ENCODE assay signal across 8 cellular contexts in genomic region chr1:161612322-161613141, GRCh38. TPM values are rescaled to one million over a fixed set of nuclear protein-coding genes. Genes with fewer than 3 reads are reported as not detected.
DNase-seq lines count a peak whose midpoint lies in the region; ATAC-seq, FAIRE-seq and TF ChIP-seq lines count a peak whose summit lies in the region.
"Not testable (repeated sequence)": the region's sequence is repeated elsewhere in the genome, so short reads cannot be mapped to it uniquely, and the experiment has no call there.

No MANE protein-coding gene starts in this region.

- TF ChIP-seq CTCF in astrocyte (IDR thresholded peaks at IDR 0.05; ENCODE audit: insufficient read depth, low read depth, low read length); right atrium auricular region (IDR thresholded peaks at IDR 0.05); type B pancreatic cell (conservative IDR thresholded peaks at IDR 0.05): not testable (repeated sequence)

- H3K9me3 Mint-ChIP-seq in T-helper 2 cell treated with Interferon-gamma antibody and Interleukin-4, amounts not matched to agents 5 μg/mL and 100 μg/mL, for 36 hours; astrocyte (ENCODE audit: unreplicated experiment); type B pancreatic cell: not testable (repeated sequence)

- H3K36me3 ChIP-seq in astrocyte (ENCODE audit: insufficient read depth, low read length); right atrium auricular region: not testable (repeated sequence)

- H3K27ac ChIP-seq in astrocyte (ENCODE audit: low read depth, low read length) (peak overlapping the region; percentile 33), right atrium auricular region (peak overlapping the region; percentile 74 to 80)

- peaks cover 23% of the 10 kb centered on the region for H3K4me1 Mint-ChIP-seq in T-helper 2 cell treated with Interferon-gamma antibody and Interleukin-4, amounts not matched to agents 5 μg/mL and 100 μg/mL, for 36 hours (ENCODE audit: low read depth)
- H3K4me1 Mint-ChIP-seq in astrocyte (ENCODE audit: low read depth, unreplicated experiment); type B pancreatic cell (ENCODE audit: unreplicated experiment): not testable (repeated sequence)

- H3K79me2 ChIP-seq in astrocyte (ENCODE audit: insufficient read depth, low read length): not testable (repeated sequence)

- peak; percentile 90 for ATAC-seq in HG02870 (IDR thresholded peaks at IDR 0.05; ENCODE audit: unreplicated experiment)

- intact Hi-C loops in posterior vena cava (cut with DNase I): not testable (repeated sequence)

- H3K4me3 Mint-ChIP-seq in T-helper 2 cell treated with Interferon-gamma antibody and Interleukin-4, amounts not matched to agents 5 μg/mL and 100 μg/mL, for 36 hours: peak overlapping the region; percentile 94
- H3K4me3 Mint-ChIP-seq in astrocyte (ENCODE audit: unreplicated experiment) (peak overlapping the region; percentile 92), type B pancreatic cell (peak overlapping the region; percentile 91)

- not testable (repeated sequence) for H3K9me3 ChIP-seq in astrocyte (ENCODE audit: insufficient read depth, low read depth, low read length); right atrium auricular region

- peaks cover 17% of the 10 kb centered on the region for H3K27me3 Mint-ChIP-seq in T-helper 2 cell treated with Interferon-gamma antibody and Interleukin-4, amounts not matched to agents 5 μg/mL and 100 μg/mL, for 36 hours (ENCODE audit: low read depth)
- H3K27me3 Mint-ChIP-seq in astrocyte (ENCODE audit: low read depth, unreplicated experiment): not testable (repeated sequence)
- peaks cover 29% of the 10 kb centered on the region for H3K27me3 Mint-ChIP-seq in type B pancreatic cell

- peak overlapping the region; percentile 69 for H2AFZ ChIP-seq in astrocyte (ENCODE audit: low read depth, low read length)

- H3K36me3 Mint-ChIP-seq in T-helper 2 cell treated with Interferon-gamma antibody and Interleukin-4, amounts not matched to agents 5 μg/mL and 100 μg/mL, for 36 hours (ENCODE audit: low read depth); astrocyte (ENCODE audit: low read depth, unreplicated experiment); type B pancreatic cell: not testable (repeated sequence)

- peak; percentile 98 for DNase-seq in NCI-H1694 (lab: John Stamatoyannopoulos, UW)
- DNase-seq in T-helper 2 cell treated with Interferon-gamma antibody and Interleukin-4, amounts not matched to agents 5 μg/mL and 100 μg/mL, for 36 hours (ENCODE audit: low spot score): peak; percentile 91
- DNase-seq in astrocyte (ENCODE audit: low read depth): peak; percentile 92
- peak; percentile 94 for DNase-seq in right atrium auricular region (ENCODE audit: low spot score)
- peak; percentile 97 for DNase-seq in posterior vena cava (ENCODE audit: low spot score)
- peak; percentile 92 for DNase-seq in type B pancreatic cell (ENCODE audit: extremely low spot score, unreplicated experiment)

- H3K27me3 ChIP-seq in astrocyte (ENCODE audit: insufficient read depth, low read length); right atrium auricular region: not testable (repeated sequence)

- peak overlapping the region; percentile 82 for H3K4me2 ChIP-seq in astrocyte (ENCODE audit: low read length)

- peak overlapping the region; percentile 71 for H3K9ac ChIP-seq in astrocyte (ENCODE audit: low read length)

- H3K4me3 ChIP-seq in astrocyte (ENCODE audit: insufficient read depth, low read depth, low read length) (peak overlapping the region; percentile 65), right atrium auricular region (peak overlapping the region; percentile 47 to 51)

- TF ChIP-seq POLR2A in GM15510 (IDR thresholded peaks at IDR 0.05; ENCODE audit: borderline replicate concordance, extremely low read depth, insufficient read length): peak; percentile 33

- not testable (repeated sequence) for FAIRE-seq in astrocyte (lab: Jason Lieb, UNC)

- H4K20me1 ChIP-seq in astrocyte (ENCODE audit: insufficient read depth, low read length): not testable (repeated sequence)

- H3K27ac Mint-ChIP-seq in T-helper 2 cell treated with Interferon-gamma antibody and Interleukin-4, amounts not matched to agents 5 μg/mL and 100 μg/mL, for 36 hours: peak overlapping the region; percentile 92
- H3K27ac Mint-ChIP-seq in astrocyte (ENCODE audit: unreplicated experiment): peak overlapping the region; percentile 86
- H3K27ac Mint-ChIP-seq in type B pancreatic cell: peak overlapping the region; percentile 95

- H3K4me1 ChIP-seq in astrocyte (ENCODE audit: insufficient read depth, low read length); right atrium auricular region: not testable (repeated sequence)

RNA-seq across cellular contexts. Expression of gene FCGR3B, which starts 18.4 kb away (rescaled TPM):
- total RNA-seq in astrocyte (not detected in 2 replicates), right atrium auricular region (1 to 10 TPM; 2.6 to 4.3 TPM), posterior vena cava (1 to 10 TPM; 4.5 to 9.3 TPM), type B pancreatic cell (ENCODE audit: low replicate concordance) (not detected in 2 replicates)

RNA-seq across cellular contexts. Expression of gene FCGR2B, which starts 50.4 kb away (rescaled TPM):
- not detected in 2 replicates for total RNA-seq in astrocyte
- 1 to 10 TPM; 4.5 to 8.1 TPM for total RNA-seq in right atrium auricular region
- total RNA-seq in posterior vena cava: 10 to 100 TPM in 1 of 2 donors, 1 to 10 TPM in 1; 7.4 to 33.0 TPM
- total RNA-seq in type B pancreatic cell (ENCODE audit: low replicate concordance): 0.19 and 0.33 TPM in 2 replicates

Comparison
In these comparisons a context has a peak if more than half of its experiments do, and no peak if none do; other contexts are left out.
1. Peak in every context shown above with its lines: DNase-seq, ATAC-seq, H3K4me3 ChIP-seq and H3K27ac ChIP-seq.